ENCODE assay signal across 8 cellular contexts in the genomic region with DNA sequence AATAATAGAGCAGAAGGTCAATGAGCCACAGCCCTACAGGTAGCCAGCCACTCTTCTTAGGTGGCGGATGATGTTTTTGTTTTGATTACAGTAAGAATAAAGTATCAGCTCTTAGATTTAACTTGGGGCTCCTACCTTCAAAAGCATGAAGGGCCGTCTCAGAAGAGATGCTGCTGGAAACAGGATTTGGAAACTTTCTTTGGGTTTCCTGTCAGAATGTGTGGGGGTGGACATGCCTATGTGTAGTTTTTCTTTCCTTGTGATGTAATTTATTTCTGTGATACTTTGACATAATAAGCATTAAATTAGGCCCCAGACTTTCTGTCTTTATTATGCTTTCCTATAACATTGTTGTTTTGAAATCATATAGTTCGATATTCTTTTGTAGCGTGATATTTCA. TPM values are rescaled to one million over a fixed set of nuclear protein-coding genes. Genes with fewer than 3 reads are reported as not detected.
DNase-seq lines count a peak whose midpoint lies in the region; ATAC-seq and TF ChIP-seq lines count a peak whose summit lies in the region.

No MANE protein-coding gene starts in this region.

- no peak overlapping the region for H3K14ac ChIP-seq in mesenchymal stem cell (ENCODE audit: low read length in 2 of 2)

- no peak for TF ChIP-seq POLR2A in adrenal gland (IDR thresholded peaks at IDR 0.05)

- H3K27ac ChIP-seq in A673 (ENCODE audit: low read depth, low read length, poor library complexity, severe bottlenecking) (peak overlapping the region; percentile 75), adrenal gland (peak overlapping the region; percentile 77 to 97 (median 91)), mesenchymal stem cell (ENCODE audit: low read length, poor library complexity, severe bottlenecking) (no peak overlapping the region)

- H3K79me1 ChIP-seq in mesenchymal stem cell (replicated peaks; ENCODE audit: low read length, poor library complexity, severe bottlenecking), result peaks cover 3% of the 10 kb centered on the region

- no peaks in the 10 kb centered on the region for H3K9me3 ChIP-seq in A673 (ENCODE audit: low read depth, low read length, poor library complexity, severe bottlenecking)
- H3K9me3 ChIP-seq in adrenal gland (replicated peaks in 1 of 3), result no peaks in the 10 kb centered on the region
- no peaks in the 10 kb centered on the region for H3K9me3 ChIP-seq in mesenchymal stem cell (ENCODE audit: control insufficient read depth, low read length)

- DNase-seq in A673 (ENCODE audit: low spot score), result peak; percentile 10
- DNase-seq in HFF-Myc (ENCODE audit: extremely low read depth, low read depth), result no peak
- no peak for DNase-seq in adrenal gland
- no peak for DNase-seq in mesenchymal stem cell
- DNase-seq in pons (ENCODE audit: low spot score), result no peak
- DNase-seq in SIG-M5 treated with dmso at 0.1 percent for 504 hours (lab: John Stamatoyannopoulos, UW; ENCODE audit: unreplicated experiment), result no peak

- CTCF ChIA-PET in A673 (lab: Charles Lee), result no interaction called here

- peak overlapping the region; percentile 86 for H3K9ac ChIP-seq in mesenchymal stem cell (ENCODE audit: low read length)

- BruUV-seq in A673 (replicated peaks; lab: Mats Ljungman, UMichigan), result TSS peak; percentile 32

- no peaks in the 10 kb centered on the region for H3K36me3 ChIP-seq in A673 (ENCODE audit: insufficient read depth, low read length, poor library complexity, severe bottlenecking)
- no peaks in the 10 kb centered on the region for H3K36me3 ChIP-seq in adrenal gland (replicated peaks in 1 of 2)
- H3K36me3 ChIP-seq in mesenchymal stem cell (ENCODE audit: control insufficient read depth in 1 of 2, insufficient read depth in 2 of 2, low read depth in 1 of 2, low read length in 2 of 2), result no peaks in the 10 kb centered on the region

- H4K91ac ChIP-seq in mesenchymal stem cell (ENCODE audit: low read length), result no peak overlapping the region

- no peak overlapping the region for H4K8ac ChIP-seq in mesenchymal stem cell (ENCODE audit: low read length)

- no peak overlapping the region for H2AFZ ChIP-seq in mesenchymal stem cell (ENCODE audit: low read depth, low read length)

- H3K18ac ChIP-seq in mesenchymal stem cell (ENCODE audit: low read depth in 1 of 2, low read length in 2 of 2), result no peak overlapping the region

- intact Hi-C loops in A673 (cut with micrococcal nuclease; ENCODE audit: unreplicated experiment) (no loop called here), adrenal gland (cut with DNase I) (no loop called here)

- H2BK15ac ChIP-seq in mesenchymal stem cell (ENCODE audit: low read depth, poor library complexity, severe bottlenecking), result no peak overlapping the region

- ATAC-seq in GM18520 (IDR thresholded peaks at IDR 0.05; ENCODE audit: unreplicated experiment), result no peak
- no peak for ATAC-seq in GM19035 (IDR thresholded peaks at IDR 0.05; ENCODE audit: unreplicated experiment)

- H3K4ac ChIP-seq in mesenchymal stem cell (ENCODE audit: low read depth in 1 of 2, low read length in 2 of 2), result peak overlapping the region in 1 of 2 experiments; percentile 12

- H3K27me3 ChIP-seq in A673 (replicated peaks; ENCODE audit: insufficient read depth, low read depth, low read length, poor library complexity), result no peaks in the 10 kb centered on the region
- H3K27me3 ChIP-seq in adrenal gland, result no peaks in the 10 kb centered on the region
- no peaks in the 10 kb centered on the region for H3K27me3 ChIP-seq in mesenchymal stem cell (ENCODE audit: control insufficient read depth in 1 of 2, insufficient read depth in 1 of 2, low read length in 2 of 2)

- peak overlapping the region; percentile 92 for H3K4me3 ChIP-seq in A673 (ENCODE audit: low read depth, low read length, poor library complexity, severe bottlenecking)
- peak overlapping the region; percentile 78 for H3K4me3 ChIP-seq in HFF-Myc (replicated peaks; ENCODE audit: low read depth, low read length)
- peak overlapping the region in 2 of 4 donors; percentile 81 to 87 for H3K4me3 ChIP-seq in adrenal gland
- peak overlapping the region in 1 of 2 experiments; percentile 93 for H3K4me3 ChIP-seq in mesenchymal stem cell (ENCODE audit: insufficient read depth in 1 of 2, low read depth in 1 of 2, low read length in 2 of 2)

- H3K4me2 ChIP-seq in mesenchymal stem cell (ENCODE audit: low read length, poor library complexity, severe bottlenecking), result peak overlapping the region; percentile 84

- no peak overlapping the region for H2BK5ac ChIP-seq in mesenchymal stem cell (ENCODE audit: low read depth, low read length, poor library complexity, severe bottlenecking)

- 57 to 66% (median 62%) methylated on average over 4 of the region's 4 CpGs for WGBS in adrenal gland, 4 donors
- 70% methylated on average over 4 of the region's 4 CpGs for WGBS in mesenchymal stem cell

- POLR2A ChIA-PET in A673 (lab: Charles Lee; ENCODE audit: low non-redundant PET), result no interaction called here

- H3K23ac ChIP-seq in mesenchymal stem cell (ENCODE audit: low read length in 2 of 2), result no peak overlapping the region

- H2BK120ac ChIP-seq in mesenchymal stem cell (ENCODE audit: low read depth, low read length), result no peak overlapping the region

- TF ChIP-seq CTCF in A673 (conservative IDR thresholded peaks at IDR 0.05; ENCODE audit: low read depth, low read length) (no peak), HFF-Myc (IDR thresholded peaks at IDR 0.05; ENCODE audit: low read depth, low read length, missing control alignments) (no peak), adrenal gland (IDR thresholded peaks at IDR 0.05) (no peak)

- no peak overlapping the region for H2AK5ac ChIP-seq in mesenchymal stem cell (ENCODE audit: low read length, severe bottlenecking)

- H2BK12ac ChIP-seq in mesenchymal stem cell (ENCODE audit: low read length in 2 of 2), result no peak overlapping the region

- H3K4me1 ChIP-seq in A673 (ENCODE audit: insufficient read depth, low read length, poor library complexity, severe bottlenecking), result no peaks in the 10 kb centered on the region
- H3K4me1 ChIP-seq in adrenal gland (replicated peaks in 1 of 2), result peaks cover 18 to 58% of the 10 kb centered on the region in 2 donors
- H3K4me1 ChIP-seq in mesenchymal stem cell (ENCODE audit: control insufficient read depth, insufficient read depth, low read depth, low read length), result peaks cover 3% of the 10 kb centered on the region

RNA-seq across cellular contexts. Expression of gene RAP1A, which starts 1.5 kb away (rescaled TPM):
- 50.9 and 52.8 TPM in 2 replicates for total RNA-seq in A673 (2021)
- total RNA-seq in adrenal gland, result 100 to 1,000 TPM in 1 of 8 donors, 10 to 100 TPM in 7; 23.1 to 101 (median 68.6) TPM
- 100 to 1,000 TPM in 1 of 3 donors, 10 to 100 TPM in 2; 45.4 to 157 (median 56.1) TPM for polyA plus RNA-seq in adrenal gland
- 84.9 TPM for polyA plus RNA-seq in mesenchymal stem cell (2013, experiment 1 of 2)
- 88.5 TPM for polyA plus RNA-seq in mesenchymal stem cell (2013, experiment 2 of 2)
